Comparison of ENCODE assay signal across 26 cellular contexts in the genomic region with DNA sequence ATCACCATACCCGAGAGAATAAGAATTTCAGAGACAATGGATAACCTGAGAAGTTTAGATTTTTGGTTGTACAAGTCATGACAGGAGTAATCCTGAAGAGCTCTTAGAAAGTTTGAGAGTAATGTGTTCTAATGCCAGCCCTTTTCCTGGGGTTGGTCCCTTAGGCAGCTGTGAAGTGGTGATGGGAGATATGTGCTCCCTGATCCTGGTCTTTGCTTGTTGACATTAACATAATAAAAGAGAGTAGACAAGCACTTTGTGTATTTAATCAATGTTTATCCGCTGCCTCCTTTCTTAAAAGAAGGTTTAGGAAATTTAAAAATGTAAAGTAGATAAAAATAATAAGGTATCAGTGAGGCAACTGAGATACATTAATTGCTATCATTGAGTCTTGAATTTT. TPM values are rescaled to one million over a fixed set of nuclear protein-coding genes. Genes with fewer than 3 reads are reported as not detected.
"Had no signal": no experiment of that assay in that cellular context is flagged by ENCODE, and none has a peak within 500 bp of the region (broad histone marks: within the 10 kb centered on the region; RNA-seq: fewer than 3 reads in every experiment).

No MANE protein-coding gene starts in this region.

- H3K27me3 ChIP-seq: gastroesophageal sphincter, right atrium auricular region, stomach, thyroid gland, vagina had no signal

- H3K4me1 ChIP-seq: gastroesophageal sphincter, heart right ventricle, lower lobe of right lung, prostate gland, right atrium auricular region, stomach, thyroid gland, vagina had no signal

- H3K27me3 Mint-ChIP-seq: effector memory CD8-positive, alpha-beta T cell had no signal

- H3K36me3 Mint-ChIP-seq: immature natural killer cell had no signal

- DNase-seq: cortex of kidney; effector memory CD8-positive, alpha-beta T cell; foreskin fibroblast; heart right ventricle; hippocampal formation; immature natural killer cell; islet precursor cell; left ventricle myocardium superior; lower lobe of right lung; naive thymus-derived CD8-positive, alpha-beta T cell; nephron progenitor cell; nucleus accumbens; stimulated activated CD4-positive, alpha-beta T cell treated with anti-CD3 and anti-CD28 coated beads, Interleukin-12 subunit alpha, Interleukin-12 subunit beta, amount 100 ng/mL, for 4 hours; stimulated activated CD4-positive, alpha-beta T cell treated with anti-CD3 and anti-CD28 coated beads, Interleukin-1b, Interleukin-23, amount 100 ng/mL, for 48 hours; stimulated activated CD4-positive, alpha-beta T cell treated with anti-CD3 and anti-CD28 coated beads, Interleukin-4, amount 100 ng/mL, for 1 hour; stimulated activated CD8-positive, alpha-beta memory T cell treated with anti-CD3 and anti-CD28 coated beads, Interleukin-4, amount 100 ng/mL, for 48 hours; stimulated activated naive CD4-positive, alpha-beta T cell treated with Interleukin-2 at 50 U/mL for 16 hours; stomach; thyroid gland had no signal

- H3K27ac ChIP-seq: gastroesophageal sphincter, heart right ventricle, lower lobe of right lung, prostate gland, right atrium auricular region, stomach, thyroid gland, vagina had no signal

- H3K36me3 ChIP-seq: gastroesophageal sphincter, heart right ventricle, lower lobe of right lung, prostate gland, right atrium auricular region, stomach, thyroid gland, vagina had no signal

- H3K4me1 Mint-ChIP-seq: immature natural killer cell; naive thymus-derived CD8-positive, alpha-beta T cell had no signal

- ATAC-seq: effector memory CD8-positive, alpha-beta T cell; gastroesophageal sphincter; heart right ventricle; left ventricle myocardium superior; lower lobe of right lung; naive thymus-derived CD8-positive, alpha-beta T cell; sciatic nerve had no signal

- H3K4me3 Mint-ChIP-seq: effector memory CD8-positive, alpha-beta T cell; immature natural killer cell; naive thymus-derived CD8-positive, alpha-beta T cell; nephron progenitor cell had no signal

- H3K27ac Mint-ChIP-seq: effector memory CD8-positive, alpha-beta T cell; immature natural killer cell; naive thymus-derived CD8-positive, alpha-beta T cell; nephron progenitor cell had no signal

- H3K9me3 ChIP-seq: lower lobe of right lung, prostate gland, right atrium auricular region, thyroid gland, vagina had no signal

- H3K4me3 ChIP-seq: gastroesophageal sphincter, heart right ventricle, lower lobe of right lung, prostate gland, right atrium auricular region, smooth muscle cell, stomach, thyroid gland, vagina had no signal

RNA-seq across cellular contexts. Expression of gene DSC3, which starts 13.8 kb away (rescaled TPM):
- total RNA-seq: myocyte; naive thymus-derived CD8-positive, alpha-beta T cell had no signal

RNA-seq across cellular contexts. Expression of gene DSC2, which starts 45.9 kb away (rescaled TPM):
- total RNA-seq: myocyte; naive thymus-derived CD8-positive, alpha-beta T cell had no signal
